Comparison of ENCODE assay signal across 8 cellular contexts in the genomic region with DNA sequence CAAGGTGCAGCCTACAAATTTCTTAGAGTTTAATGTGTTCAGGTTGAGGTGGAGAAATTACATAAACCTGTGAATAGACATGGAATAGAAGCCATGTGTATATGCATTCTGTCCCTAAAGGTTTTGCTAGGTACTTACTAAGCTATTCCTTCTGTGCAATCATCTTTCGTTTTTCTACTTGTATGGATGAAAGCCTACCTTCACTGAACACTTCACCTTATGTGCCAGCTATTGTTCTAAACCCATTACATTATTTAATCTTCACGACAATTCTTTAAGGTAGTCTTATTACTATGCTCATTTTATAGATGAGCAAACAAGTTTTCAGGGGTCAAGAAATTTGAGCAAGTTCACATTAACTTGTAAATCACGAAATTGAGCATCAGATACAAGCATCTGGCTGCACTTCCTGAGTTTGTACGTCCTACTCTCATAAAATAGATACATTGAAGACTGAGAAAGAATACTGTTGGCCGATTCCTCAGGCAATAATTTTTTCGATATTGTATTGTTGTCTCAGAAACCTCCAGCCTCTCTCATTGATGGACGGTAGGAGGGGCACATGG. TPM values are rescaled to one million over a fixed set of nuclear protein-coding genes. Genes with fewer than 3 reads are reported as not detected.
DNase-seq lines count a peak whose midpoint lies in the region; ATAC-seq, FAIRE-seq and TF ChIP-seq lines count a peak whose summit lies in the region.

No MANE protein-coding gene starts in this region.

- H3K4me1 ChIP-seq in HepG2 (ENCODE audit: insufficient read depth, low read length): peaks cover 36% of the 10 kb centered on the region

- TF ChIP-seq CTCF in HepG2 (CRISPR knock-in tag; IDR thresholded peaks at IDR 0.05) (no peak), type B pancreatic cell (conservative IDR thresholded peaks at IDR 0.05) (no peak)

- POLR2A ChIA-PET in HepG2 (lab: Yijun Ruan, JAX): interaction anchor here (1.0 to 2.1 kb wide), 7 partner anchors 11 to 140 kb away, joined by 3 to 28 read pairs (median 4); a partner anchor contains a TSS

- no peak for TF ChIP-seq RAD21 in HepG2 (CRISPR knock-in tag; IDR thresholded peaks at IDR 0.05)

- no peaks in the 10 kb centered on the region for H4K20me1 ChIP-seq in HepG2 (ENCODE audit: insufficient read depth, low read length)

- H3K9me3 Mint-ChIP-seq in activated naive CD4-positive, alpha-beta T cell treated with anti-CD3 and anti-CD28 coated beads, Interleukin-2, amount 50 U/mL, for 24 hours: no peaks in the 10 kb centered on the region
- H3K9me3 Mint-ChIP-seq in activated naive CD8-positive, alpha-beta T cell treated with anti-CD3 and anti-CD28 coated beads for 36 hours: no peaks in the 10 kb centered on the region
- H3K9me3 Mint-ChIP-seq in type B pancreatic cell: no peaks in the 10 kb centered on the region

- TF ChIP-seq POLR2A in HepG2 (IDR thresholded peaks at IDR 0.05; ENCODE audit: insufficient read depth in 1 of 2, low read depth in 2 of 2, low read length in 2 of 2): no peak

- H3K4me2 ChIP-seq in HepG2 (ENCODE audit: low read depth, low read length): peak overlapping the region; percentile 95

- TF ChIP-seq EP300 in HepG2 (IDR thresholded peaks at IDR 0.05; ENCODE audit: low read depth in 2 of 2, low read length in 2 of 2) (no peak), HepG2 (CRISPR knock-in tag; IDR thresholded peaks at IDR 0.05; ENCODE audit: borderline replicate concordance) (no peak)

- peak overlapping the region; percentile 75 for H3K27ac ChIP-seq in HepG2 (ENCODE audit: extremely low read length, insufficient read depth, low read length)

- H3K9me3 ChIP-seq in HepG2 (ENCODE audit: low read length): no peaks in the 10 kb centered on the region

- peak overlapping the region; percentile 79 for H2AFZ ChIP-seq in HepG2 (ENCODE audit: low read length)

- no peak for DNase-seq in activated naive CD4-positive, alpha-beta T cell treated with anti-CD3 and anti-CD28 coated beads, Interleukin-2, amount 50 U/mL, for 16 hours
- DNase-seq in activated naive CD8-positive, alpha-beta T cell treated with anti-CD3 and anti-CD28 coated beads for 36 hours: no peak
- DNase-seq in HepG2 (ENCODE audit: low spot score) (no peak), type B pancreatic cell (ENCODE audit: extremely low spot score, unreplicated experiment) (no peak)
- no peak for DNase-seq in stimulated activated CD8-positive, alpha-beta memory T cell treated with anti-CD3 and anti-CD28 coated beads, Interleukin-4, amount 100 ng/mL, for 48 hours

- H3K27me3 Mint-ChIP-seq in activated naive CD4-positive, alpha-beta T cell treated with anti-CD3 and anti-CD28 coated beads, Interleukin-2, amount 50 U/mL, for 24 hours: peaks cover 1% of the 10 kb centered on the region
- H3K27me3 Mint-ChIP-seq in activated naive CD8-positive, alpha-beta T cell treated with anti-CD3 and anti-CD28 coated beads for 36 hours: no peaks in the 10 kb centered on the region
- H3K27me3 Mint-ChIP-seq in type B pancreatic cell: no peaks in the 10 kb centered on the region

- peaks cover 19% of the 10 kb centered on the region for H3K79me2 ChIP-seq in HepG2 (ENCODE audit: insufficient read depth, low read length)

- BruUV-seq in HepG2 (replicated peaks; lab: Mats Ljungman, UMichigan): TSS peak; percentile 96

- peaks cover 32% of the 10 kb centered on the region for H3K4me1 Mint-ChIP-seq in activated naive CD4-positive, alpha-beta T cell treated with anti-CD3 and anti-CD28 coated beads, Interleukin-2, amount 50 U/mL, for 24 hours
- peaks cover 31% of the 10 kb centered on the region for H3K4me1 Mint-ChIP-seq in activated naive CD8-positive, alpha-beta T cell treated with anti-CD3 and anti-CD28 coated beads for 36 hours
- H3K4me1 Mint-ChIP-seq in type B pancreatic cell (ENCODE audit: unreplicated experiment): peaks cover 17% of the 10 kb centered on the region

- WGBS in HepG2 (ENCODE audit: low lambda C conversion rate): 3% methylated on average over 7 of the region's 7 CpGs

- peak overlapping the region; percentile 62 to 95 (median 87) for H3K4me3 ChIP-seq in HepG2 (replicated peaks in 1 of 3; ENCODE audit: insufficient read depth in 1 of 3, low read depth in 2 of 3, low read length in 3 of 3)

- H3K27ac Mint-ChIP-seq in activated naive CD4-positive, alpha-beta T cell treated with anti-CD3 and anti-CD28 coated beads, Interleukin-2, amount 50 U/mL, for 24 hours: peak overlapping the region; percentile 87
- H3K27ac Mint-ChIP-seq in activated naive CD8-positive, alpha-beta T cell treated with anti-CD3 and anti-CD28 coated beads for 36 hours: peak overlapping the region; percentile 89
- H3K27ac Mint-ChIP-seq in type B pancreatic cell: peak overlapping the region; percentile 81

- intact Hi-C loops in HepG2 (cut with micrococcal nuclease; ENCODE audit: unreplicated experiment): no loop called here

- CTCF ChIA-PET in HepG2 (lab: Yijun Ruan, JAX; ENCODE audit: low intra/inter-chr PET ratio, low total read pairs): no interaction called here

- no peaks in the 10 kb centered on the region; a peak in 1 of 5 replicates for H3K27me3 ChIP-seq in HepG2 (ENCODE audit: control insufficient read depth in 1 of 2, insufficient read depth in 2 of 2, low read length in 2 of 2)

- H3K36me3 ChIP-seq in HepG2 (replicated peaks in 1 of 2; ENCODE audit: control insufficient read depth in 1 of 2, insufficient read depth in 2 of 2, low read length in 2 of 2): peaks cover 2 to 6% of the 10 kb centered on the region in 2 experiments; a peak in 2 of 5 replicates

- H3K4me3 Mint-ChIP-seq in activated naive CD4-positive, alpha-beta T cell treated with anti-CD3 and anti-CD28 coated beads, Interleukin-2, amount 50 U/mL, for 24 hours: peak overlapping the region; percentile 90
- peak overlapping the region; percentile 91 for H3K4me3 Mint-ChIP-seq in activated naive CD8-positive, alpha-beta T cell treated with anti-CD3 and anti-CD28 coated beads for 36 hours
- peak overlapping the region; percentile 96 for H3K4me3 Mint-ChIP-seq in type B pancreatic cell

- FAIRE-seq in HepG2 (lab: Jason Lieb, UNC): peak; percentile 26

- H3K36me3 Mint-ChIP-seq in activated naive CD4-positive, alpha-beta T cell treated with anti-CD3 and anti-CD28 coated beads, Interleukin-2, amount 50 U/mL, for 24 hours: peaks cover 10% of the 10 kb centered on the region
- peaks cover 18% of the 10 kb centered on the region for H3K36me3 Mint-ChIP-seq in activated naive CD8-positive, alpha-beta T cell treated with anti-CD3 and anti-CD28 coated beads for 36 hours
- peaks cover 25% of the 10 kb centered on the region for H3K36me3 Mint-ChIP-seq in type B pancreatic cell

- ATAC-seq in HepG2: no peak
- no peak for ATAC-seq in HG03342 (IDR thresholded peaks at IDR 0.05; ENCODE audit: unreplicated experiment)
- no peak for ATAC-seq in HG02642 (IDR thresholded peaks at IDR 0.05; ENCODE audit: poor library complexity, unreplicated experiment)

- H3K9ac ChIP-seq in HepG2 (ENCODE audit: insufficient read depth, low read depth, low read length): peak overlapping the region; percentile 84

- in situ Hi-C loops in HepG2 (cut with HindIII; ENCODE audit: extremely low pct_ligation_motif_present, low pct_unique_long_range_greater_than_20kb): no loop called here

RNA-seq across cellular contexts. Expression of a gene that starts 0.6 kb away (rescaled TPM):
- 10 to 100 TPM; 27.9 to 30.3 TPM for total RNA-seq in activated naive CD8-positive, alpha-beta T cell treated with anti-CD3 and anti-CD28 coated beads for 36 hours
- total RNA-seq in HepG2 (2016; rRNA removed; fragmentation: Illumina TruSeq; extraction: Trizol) (62.3 and 89.0 TPM in 2 replicates), type B pancreatic cell (ENCODE audit: low replicate concordance) (54.6 and 109 TPM in 2 replicates)
- total RNA-seq in HepG2 (2016; cell fraction: cytosol; rRNA removed; fragmentation: Illumina TruSeq; extraction: Trizol; ENCODE audit: low read depth): 38.4 and 44.7 TPM in 2 replicates
- 61.6 and 95.0 TPM in 2 replicates for total RNA-seq in HepG2 (2016; cell fraction: insoluble cytoplasmic fraction; rRNA removed; fragmentation: Illumina TruSeq; extraction: Trizol)
- 74.7 and 94.1 TPM in 2 replicates for total RNA-seq in HepG2 (2016; cell fraction: membrane; rRNA removed; fragmentation: Illumina TruSeq; extraction: Trizol)
- 78.6 and 95.6 TPM in 2 replicates for total RNA-seq in HepG2 (2016; cell fraction: nucleus; rRNA removed; fragmentation: Illumina TruSeq; extraction: Trizol)
- 57.4 and 84.4 TPM in 2 replicates for polyA plus RNA-seq in HepG2 (2011; rRNA removed)
- 33.0 and 44.7 TPM in 2 replicates for polyA plus RNA-seq in HepG2 (2011; cell fraction: cytosol; rRNA removed)
- 16.7 and 20.6 TPM in 2 replicates for polyA plus RNA-seq in HepG2 (2011; cell fraction: nucleus; rRNA removed)
- 42.9 and 56.2 TPM in 2 replicates for polyA plus RNA-seq in HepG2 (2012)
- 79.6 and 84.5 TPM in 2 replicates for polyA plus RNA-seq in HepG2 (2016; cell fraction: cytosol; fragmentation: Illumina TruSeq; extraction: Trizol; ENCODE audit: low read depth)
- 90.9 and 101 TPM in 2 replicates for polyA plus RNA-seq in HepG2 (2016; cell fraction: insoluble cytoplasmic fraction; fragmentation: Illumina TruSeq; extraction: Trizol; ENCODE audit: low read depth)
- 107 and 109 TPM in 2 replicates for polyA plus RNA-seq in HepG2 (2016; cell fraction: membrane; fragmentation: Illumina TruSeq; extraction: Trizol; ENCODE audit: low read depth)
- polyA plus RNA-seq in HepG2 (2016; cell fraction: nucleus; fragmentation: Illumina TruSeq; extraction: Trizol; ENCODE audit: insufficient read depth, low read depth): 183 and 188 TPM in 2 replicates
- polyA minus RNA-seq in HepG2 (2011; rRNA and poly(A)+ RNA removed; ENCODE audit: low replicate concordance): 4.9 and 5.6 TPM in 2 replicates
- polyA minus RNA-seq in HepG2 (2011; cell fraction: cytosol; rRNA and poly(A)+ RNA removed): 27.7 and 30.6 TPM in 2 replicates
- 18.3 and 20.5 TPM in 2 replicates for polyA minus RNA-seq in HepG2 (2011; cell fraction: nucleus; rRNA and poly(A)+ RNA removed)

RNA-seq across cellular contexts. Expression of a gene that starts 25.8 kb away (rescaled TPM):
- total RNA-seq in activated naive CD8-positive, alpha-beta T cell treated with anti-CD3 and anti-CD28 coated beads for 36 hours: 10 to 100 TPM; 20.8 to 21.3 TPM
- total RNA-seq in HepG2 (2016; rRNA removed; fragmentation: Illumina TruSeq; extraction: Trizol) (7.6 and 10.5 TPM in 2 replicates), type B pancreatic cell (ENCODE audit: low replicate concordance) (23.4 and 26.6 TPM in 2 replicates)
- total RNA-seq in HepG2 (2016; cell fraction: cytosol; rRNA removed; fragmentation: Illumina TruSeq; extraction: Trizol; ENCODE audit: low read depth): 6.6 and 9.4 TPM in 2 replicates
- total RNA-seq in HepG2 (2016; cell fraction: insoluble cytoplasmic fraction; rRNA removed; fragmentation: Illumina TruSeq; extraction: Trizol): 8.7 and 9.2 TPM in 2 replicates
- total RNA-seq in HepG2 (2016; cell fraction: membrane; rRNA removed; fragmentation: Illumina TruSeq; extraction: Trizol): 4.7 and 6.7 TPM in 2 replicates
- 25.1 and 30.0 TPM in 2 replicates for total RNA-seq in HepG2 (2016; cell fraction: nucleus; rRNA removed; fragmentation: Illumina TruSeq; extraction: Trizol)
- polyA plus RNA-seq in HepG2 (2011; rRNA removed): 4.3 and 4.5 TPM in 2 replicates
- polyA plus RNA-seq in HepG2 (2011; cell fraction: cytosol; rRNA removed): 2.7 and 3.3 TPM in 2 replicates
- polyA plus RNA-seq in HepG2 (2011; cell fraction: nucleus; rRNA removed): 2.9 and 6.5 TPM in 2 replicates
- polyA plus RNA-seq in HepG2 (2012): 6.4 and 7.5 TPM in 2 replicates
- 0.32 and 0.43 TPM in 2 replicates for polyA plus RNA-seq in HepG2 (2016; cell fraction: cytosol; fragmentation: Illumina TruSeq; extraction: Trizol; ENCODE audit: low read depth)
- polyA plus RNA-seq in HepG2 (2016; cell fraction: insoluble cytoplasmic fraction; fragmentation: Illumina TruSeq; extraction: Trizol; ENCODE audit: low read depth): 6.7 and 7.6 TPM in 2 replicates
- 0.85 and 2.0 TPM in 2 replicates for polyA plus RNA-seq in HepG2 (2016; cell fraction: membrane; fragmentation: Illumina TruSeq; extraction: Trizol; ENCODE audit: low read depth)
- polyA plus RNA-seq in HepG2 (2016; cell fraction: nucleus; fragmentation: Illumina TruSeq; extraction: Trizol; ENCODE audit: insufficient read depth, low read depth): 6.0 and 6.4 TPM in 2 replicates
- polyA minus RNA-seq in HepG2 (2011; rRNA and poly(A)+ RNA removed; ENCODE audit: low replicate concordance): 4.5 and 5.0 TPM in 2 replicates
- 5.5 and 6.4 TPM in 2 replicates for polyA minus RNA-seq in HepG2 (2011; cell fraction: cytosol; rRNA and poly(A)+ RNA removed)
- polyA minus RNA-seq in HepG2 (2011; cell fraction: nucleus; rRNA and poly(A)+ RNA removed): 36.1 and 39.0 TPM in 2 replicates
